ENCODE assay signal across 8 cellular contexts in the genomic region with DNA sequence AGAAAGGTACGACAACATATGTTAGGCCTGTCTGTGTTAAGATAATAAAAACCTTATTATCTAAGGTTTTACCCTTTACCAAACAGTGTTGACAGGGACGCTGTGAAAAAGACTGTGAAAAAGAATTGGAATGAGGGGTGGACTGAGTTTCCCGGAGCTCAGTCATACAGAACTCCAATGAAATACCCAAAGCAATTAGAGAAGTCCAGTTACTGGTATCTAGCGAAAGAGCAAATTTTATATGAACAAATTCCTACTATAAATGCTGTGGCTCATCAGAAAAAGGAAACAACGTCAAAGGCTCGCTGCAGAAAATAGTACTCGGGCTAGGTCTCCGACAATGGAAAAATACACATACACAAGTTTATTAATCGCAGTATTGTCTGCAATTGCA. TPM values are rescaled to one million over a fixed set of nuclear protein-coding genes. Genes with fewer than 3 reads are reported as not detected.
DNase-seq lines count a peak whose midpoint lies in the region; ATAC-seq, FAIRE-seq and TF ChIP-seq lines count a peak whose summit lies in the region.

No MANE protein-coding gene starts in this region.

- CTCF ChIA-PET in H1 (lab: Charles Lee; ENCODE audit: partially characterized antibody) = interaction anchor here (0.8 to 6.0 kb wide), 21 partner anchors 8 to 151 kb away, joined by 3 to 46 read pairs (median 4); partner anchors contain the start of gene TMCC2

- peak overlapping the region; percentile 36 for H2AFZ ChIP-seq in H1 (ENCODE audit: low read length)

- DNase-seq in MG63 (no peak), H1 (ENCODE audit: low read depth in 1 of 2, low spot score in 2 of 2) (no peak), neural crest cell (ENCODE audit: low read depth, low spot score) (no peak), NCI-H69 (lab: John Stamatoyannopoulos, UW) (no peak), germinal center (ENCODE audit: low spot score) (no peak), anterior cingulate cortex (lab: John Stamatoyannopoulos, UW) (no peak)

- H3K79me1 ChIP-seq in H1 (ENCODE audit: low read depth, low read length) = peaks cover 5% of the 10 kb centered on the region; the same call in 1 of the 2 replicates

- H3K18ac ChIP-seq in H1 (ENCODE audit: extremely low read depth, low read length) = no peak overlapping the region

- H2AK5ac ChIP-seq in H1 (ENCODE audit: low read depth, low read length) = no peak overlapping the region

- no peak overlapping the region for H2BK20ac ChIP-seq in H1 (ENCODE audit: low read length)

- no peaks in the 10 kb centered on the region for H3K27me3 Mint-ChIP-seq in neural crest cell (ENCODE audit: low read depth)

- no peak overlapping the region for H3K27ac ChIP-seq in H1 (ENCODE audit: low read depth, low read length)

- H2BK12ac ChIP-seq in H1 (ENCODE audit: low read depth, low read length) = no peak overlapping the region

- no peak overlapping the region for H3K14ac ChIP-seq in H1 (ENCODE audit: insufficient read length)

- 52% methylated on average over 9 of the region's 9 CpGs; no CpG with 5 or more reads in 1 of the 2 experiments for WGBS in H1 (ENCODE audit: extremely low coverage in 1 of 2, insufficient coverage in 1 of 2, insufficient read length in 1 of 2, insufficient replicate concordance in 2 of 2, low coverage in 1 of 2, low lambda C conversion rate in 2 of 2, missing lambda C conversion rate in 1 of 2), 2 experiments

- peaks cover 31% of the 10 kb centered on the region for H3K4me1 Mint-ChIP-seq in neural crest cell

- no peak overlapping the region for H2BK120ac ChIP-seq in H1 (replicated peaks; ENCODE audit: low read depth, low read length)

- H3K79me2 ChIP-seq in H1 (ENCODE audit: control insufficient read depth in 1 of 2, insufficient read depth in 2 of 2, low read length in 2 of 2) = peaks cover 10 to 37% of the 10 kb centered on the region in 2 experiments

- no peak for TF ChIP-seq CTCF in H1 (IDR thresholded peaks at IDR 0.05; ENCODE audit: control extremely low read depth in 1 of 3, insufficient read depth in 1 of 3, low read depth in 1 of 3, low read length in 3 of 3)
- TF ChIP-seq CTCF in neural crest cell (conservative IDR thresholded peaks at IDR 0.05) = peak; percentile 16

- POLR2A ChIA-PET in H1 (lab: Charles Lee; ENCODE audit: partially characterized antibody) = interaction anchor here (1.0 to 2.7 kb wide), 6 partner anchors 10 to 29 kb away, joined by 3 to 21 read pairs (median 6); no protein-coding TSS in a partner anchor

- peak overlapping the region; percentile 100 for H3K27ac Mint-ChIP-seq in neural crest cell (ENCODE audit: unreplicated experiment)

- TF ChIP-seq EP300 in H1 (IDR thresholded peaks at IDR 0.05; ENCODE audit: borderline replicate concordance in 1 of 2, low read depth in 2 of 2, low read length in 2 of 2) = no peak

- H4K8ac ChIP-seq in H1 (ENCODE audit: extremely low read depth, insufficient read depth, low read length) = no peak overlapping the region

- no peak overlapping the region for H3K56ac ChIP-seq in H1 (replicated peaks; ENCODE audit: insufficient read length, low read depth, low read length)

- TF ChIP-seq RAD21 in H1 (IDR thresholded peaks at IDR 0.05 in 1 of 2, conservative IDR thresholded peaks at IDR 0.05 in 1 of 2; ENCODE audit: low read depth in 2 of 2, low read length in 2 of 2) = no peak

- H4K5ac ChIP-seq in H1 (ENCODE audit: insufficient read length, low read depth, low read length) = peak overlapping the region; percentile 54

- H3K4me3 ChIP-seq in MG63 = peak overlapping the region; percentile 82
- H3K4me3 ChIP-seq in H1 (ENCODE audit: extremely low read depth in 1 of 4, insufficient read depth in 2 of 4, low read depth in 3 of 4, low read length in 4 of 4) = peak overlapping the region; percentile 89 to 100 (median 97); a peak in 7 of 8 replicates

- H3K36me3 ChIP-seq in MG63 (peaks cover 21% of the 10 kb centered on the region), H1 (ENCODE audit: control insufficient read depth in 2 of 4, insufficient read depth in 4 of 4, low read length in 3 of 4) (no peaks in the 10 kb centered on the region)

- H2BK5ac ChIP-seq in H1 (ENCODE audit: low read depth, low read length) = no peak overlapping the region; the same call in 1 of the 2 replicates

- H3K23ac ChIP-seq in H1 (ENCODE audit: insufficient read length) = no peak overlapping the region

- H4K20me1 ChIP-seq in H1 (replicated peaks in 1 of 2; ENCODE audit: control insufficient read depth in 1 of 2, insufficient read depth in 2 of 2, low read length in 2 of 2) = no peaks in the 10 kb centered on the region

- H3K23me2 ChIP-seq in H1 (ENCODE audit: low read depth, low read length) = peaks cover 5% of the 10 kb centered on the region; the same call in 1 of the 2 replicates

- H3K4me3 Mint-ChIP-seq in neural crest cell = peak overlapping the region; percentile 99

- H2BK15ac ChIP-seq in H1 (ENCODE audit: low read length) = no peak overlapping the region

- no peak overlapping the region for H3K4ac ChIP-seq in H1 (replicated peaks; ENCODE audit: insufficient read length, low read depth, low read length)

- peak overlapping the region in 2 of 4 experiments; percentile 48 to 95; a peak in 4 of 7 replicates for H3K9ac ChIP-seq in H1 (replicated peaks in 1 of 4; ENCODE audit: extremely low read depth in 1 of 4, low read depth in 3 of 4, low read length in 3 of 4)

- peaks cover 0 to 9% (median 5%) of the 10 kb centered on the region in 4 experiments; a peak in 3 of 7 replicates for H3K4me1 ChIP-seq in H1 (replicated peaks in 1 of 4; ENCODE audit: control insufficient read depth in 3 of 4, insufficient read depth in 4 of 4, low read length in 3 of 4)

- H3K9me3 ChIP-seq in MG63 = no peaks in the 10 kb centered on the region
- H3K9me3 ChIP-seq in H1 (ENCODE audit: insufficient read depth in 2 of 2, low read depth in 1 of 2, low read length in 1 of 2) = no peaks in the 10 kb centered on the region

- no peak overlapping the region for H4K91ac ChIP-seq in H1 (replicated peaks; ENCODE audit: insufficient read length, low read length)

- H3K4me2 ChIP-seq in H1 (ENCODE audit: insufficient read depth in 1 of 2, low read depth in 2 of 2, low read length in 2 of 2) = peak overlapping the region; percentile 79 to 92

- H3K36me3 Mint-ChIP-seq in neural crest cell (ENCODE audit: low read depth) = no peaks in the 10 kb centered on the region

- H3K9me3 Mint-ChIP-seq in neural crest cell = no peaks in the 10 kb centered on the region

- no peaks in the 10 kb centered on the region for H3K27me3 ChIP-seq in MG63
- no peaks in the 10 kb centered on the region for H3K27me3 ChIP-seq in H1 (replicated peaks in 1 of 4; ENCODE audit: control insufficient read depth in 3 of 4, extremely low read depth in 1 of 4, insufficient read depth in 3 of 4, low read length in 3 of 4)

- TF ChIP-seq POLR2A in H1 (IDR thresholded peaks at IDR 0.05; ENCODE audit: control extremely low read depth in 1 of 2, low read depth in 2 of 2, low read length in 2 of 2) = no peak

- peak; percentile 6 for ATAC-seq in GM21423 (IDR thresholded peaks at IDR 0.05; ENCODE audit: unreplicated experiment)
- ATAC-seq in HG02973 (IDR thresholded peaks at IDR 0.05; ENCODE audit: unreplicated experiment) = no peak

- FAIRE-seq in H1 (lab: Jason Lieb, UNC) = no peak

TF ChIP-seq in H1, 55 proteins besides CTCF, POLR2A, EP300 and RAD21 (continues in another document):
- TF ChIP-seq GABPA (IDR thresholded peaks at IDR 0.05; ENCODE audit: borderline replicate concordance, insufficient read depth, low read length) (no peak), POLR2AphosphoS5 (IDR thresholded peaks at IDR 0.05; ENCODE audit: low read depth, low read length) (no peak), ASH2L (IDR thresholded peaks at IDR 0.05; ENCODE audit: low read length) (no peak), SP2 (IDR thresholded peaks at IDR 0.05; ENCODE audit: low read length) (no peak), NRF1 (IDR thresholded peaks at IDR 0.05; ENCODE audit: low read depth, low read length) (no peak), HDAC6 (IDR thresholded peaks at IDR 0.05; ENCODE audit: low read depth, low read length) (no peak), SIRT6 (IDR thresholded peaks at IDR 0.05; ENCODE audit: low read length) (no peak), POU5F1 (IDR thresholded peaks at IDR 0.05; ENCODE audit: low read depth, low read length) (no peak), YY1 (IDR thresholded peaks at IDR 0.05; ENCODE audit: low read depth, low read length) (no peak), USF2 (IDR thresholded peaks at IDR 0.05; ENCODE audit: low read length) (no peak)

RNA-seq across cellular contexts. Expression of gene RBBP5, which starts 0.7 kb away (rescaled TPM):
- total RNA-seq in MG63 (2014; rRNA removed; shearing (Covaris generic); ENCODE audit: low replicate concordance) = 16.9 and 20.5 TPM in 2 replicates
- total RNA-seq in H1 (2021; fragmentation: NEBNext Ultra II Directional; extraction: Animal tissue kit (Norgen Biotek cat#: 25700)) = 20.4 and 21.5 TPM in 2 replicates
- polyA plus RNA-seq in H1 (2011; rRNA removed) = 6.7 and 7.6 TPM in 2 replicates
- 15.5 TPM for polyA plus RNA-seq in H1 (2011; cell fraction: cytosol; rRNA removed)
- 3.6 TPM for polyA plus RNA-seq in H1 (2011; cell fraction: nucleus; rRNA removed)
- polyA plus RNA-seq in H1 (2012, experiment 1 of 2) = 8.4 to 12.3 TPM (median 10.8 TPM) in 4 replicates
- polyA plus RNA-seq in H1 (2012, experiment 2 of 2) = 1.8 TPM
- 10.5 TPM for polyA plus RNA-seq in H1 (2013, experiment 1 of 2)
- polyA plus RNA-seq in H1 (2013, experiment 2 of 2) = 11.2 TPM
- polyA minus RNA-seq in H1 (2011; rRNA and poly(A)+ RNA removed) = 21.0 and 21.4 TPM in 2 replicates
- polyA minus RNA-seq in H1 (2011; cell fraction: cytosol; rRNA and poly(A)+ RNA removed) = 11.5 TPM
- 7.6 TPM for polyA minus RNA-seq in H1 (2011; cell fraction: nucleus; rRNA and poly(A)+ RNA removed)
- 22.8 and 24.1 TPM in 2 replicates for total RNA-seq in neural crest cell

RNA-seq across cellular contexts. Expression of gene TMEM81, which starts 38.2 kb away (rescaled TPM):
- 1.6 and 5.1 TPM in 2 replicates for total RNA-seq in MG63 (2014; rRNA removed; shearing (Covaris generic); ENCODE audit: low replicate concordance)
- 5.8 and 5.9 TPM in 2 replicates for total RNA-seq in H1 (2021; fragmentation: NEBNext Ultra II Directional; extraction: Animal tissue kit (Norgen Biotek cat#: 25700))
- polyA plus RNA-seq in H1 (2011; rRNA removed) = 1.3 and 2.1 TPM in 2 replicates
- 3.1 TPM for polyA plus RNA-seq in H1 (2011; cell fraction: cytosol; rRNA removed)
- polyA plus RNA-seq in H1 (2011; cell fraction: nucleus; rRNA removed) = 1.3 TPM
- polyA plus RNA-seq in H1 (2012, experiment 1 of 2) = 3.9 to 4.9 TPM (median 4.8 TPM) in 4 replicates
- polyA plus RNA-seq in H1 (2012, experiment 2 of 2) = 0.56 TPM
- 1.7 TPM for polyA plus RNA-seq in H1 (2013, experiment 1 of 2)
- polyA plus RNA-seq in H1 (2013, experiment 2 of 2) = 1.9 TPM
- polyA minus RNA-seq in H1 (2011; rRNA and poly(A)+ RNA removed) = 4.8 and 6.8 TPM in 2 replicates
- 1.2 TPM for polyA minus RNA-seq in H1 (2011; cell fraction: cytosol; rRNA and poly(A)+ RNA removed)
- 6.8 TPM for polyA minus RNA-seq in H1 (2011; cell fraction: nucleus; rRNA and poly(A)+ RNA removed)
- total RNA-seq in neural crest cell = 5.4 and 6.7 TPM in 2 replicates
